Comparison of ENCODE assay signal across 9 cellular contexts in the genomic region with DNA sequence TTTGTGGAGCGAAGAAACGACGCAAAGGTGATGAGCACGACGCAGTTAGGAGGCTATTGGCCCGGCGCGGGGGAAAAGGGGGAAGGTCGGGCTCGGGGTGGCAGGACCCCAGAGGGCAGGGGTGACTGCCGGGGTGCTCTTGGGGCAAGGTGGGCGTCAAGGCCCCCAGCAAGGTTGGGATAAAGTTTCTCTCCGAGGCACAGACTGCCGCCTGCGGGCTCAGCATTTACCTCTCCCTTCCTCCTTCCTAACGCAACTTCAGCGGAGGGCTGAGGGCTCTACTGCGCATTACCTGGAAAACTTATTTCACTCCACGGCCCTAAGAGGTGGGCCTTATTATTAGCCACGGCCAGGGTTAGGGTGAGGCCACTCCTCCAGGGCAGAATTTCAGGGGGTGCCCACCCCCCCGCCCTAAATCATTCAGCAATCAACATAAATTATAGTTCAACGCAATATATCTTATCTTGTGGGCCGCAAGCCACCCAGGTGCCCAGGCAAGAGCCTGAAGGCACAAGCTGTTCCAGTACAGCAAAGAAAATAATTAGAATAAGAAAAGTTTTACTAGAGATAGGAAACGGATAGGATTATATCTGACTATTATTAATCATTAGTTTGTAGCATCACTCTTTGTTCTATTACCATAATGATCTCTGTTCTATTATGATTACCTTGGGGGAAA. TPM values are rescaled to one million over a fixed set of nuclear protein-coding genes. Genes with fewer than 3 reads are reported as not detected.
DNase-seq lines count a peak whose midpoint lies in the region; ATAC-seq, FAIRE-seq and TF ChIP-seq lines count a peak whose summit lies in the region.
"Not testable (repeated sequence)": the region's sequence is repeated elsewhere in the genome, so short reads cannot be mapped to it uniquely, and the experiment has no call there.
"Had no signal": no experiment of that assay in that cellular context is flagged by ENCODE, and none has a peak within 500 bp of the region (broad histone marks: within the 10 kb centered on the region; RNA-seq: fewer than 3 reads in every experiment).

No MANE protein-coding gene starts in this region.

- POLR2A ChIA-PET in SK-N-SH (lab: Yijun Ruan, JAX): not testable (repeated sequence)

- H2AFZ ChIP-seq in SK-N-SH (ENCODE audit: low read depth); hepatocyte: not testable (repeated sequence)

- 90% methylated on average over 20 of the region's 24 CpGs for WGBS in SK-N-SH (ENCODE audit: low lambda C conversion rate)
- 94% methylated on average over 20 of the region's 24 CpGs for WGBS in hepatocyte (ENCODE audit: low lambda C conversion rate, missing lambda C conversion rate)
- WGBS in small intestine, 3 donors: 33 to 67% (median 56%) methylated on average over 8 to 16 of the region's 24 CpGs

- peak overlapping the region; percentile 43 for H3K27ac Mint-ChIP-seq in dendritic cell treated with granulocyte-macrophage colony-stimulating factor and Interleukin-4, amounts not matched to agents 40 ng/mL and 50 ng/mL, for 4 days
- H3K27ac Mint-ChIP-seq in natural killer cell: not testable (repeated sequence)

- not testable (repeated sequence) for H3K27me3 ChIP-seq in SK-N-SH (ENCODE audit: insufficient read depth); hepatocyte; small intestine (ENCODE audit: control insufficient read depth in 2 of 2, insufficient read depth in 2 of 2, low read length in 2 of 2)

- not testable (repeated sequence) for H3K9me3 ChIP-seq in ES-I3 (ENCODE audit: control insufficient read depth, insufficient read depth, low read length); SK-N-SH; hepatocyte (ENCODE audit: low read depth); small intestine (ENCODE audit: control insufficient read depth, low read depth)

- H3K27me3 Mint-ChIP-seq in dendritic cell treated with granulocyte-macrophage colony-stimulating factor and Interleukin-4, amounts not matched to agents 40 ng/mL and 50 ng/mL, for 4 days; natural killer cell (ENCODE audit: low read depth in 2 of 2): not testable (repeated sequence)

- not testable (repeated sequence) for H3K4me1 Mint-ChIP-seq in dendritic cell treated with granulocyte-macrophage colony-stimulating factor and Interleukin-4, amounts not matched to agents 40 ng/mL and 50 ng/mL, for 4 days (ENCODE audit: low read depth); natural killer cell

- H3K4me3 ChIP-seq in SK-N-SH (ENCODE audit: low read depth in 2 of 2, low read length in 1 of 2): peak overlapping the region in 1 of 2 experiments; percentile 28; a peak in 2 of 4 replicates
- H3K4me3 ChIP-seq in hepatocyte: not testable (repeated sequence)
- H3K4me3 ChIP-seq in small intestine (ENCODE audit: low read depth in 1 of 2, low read length in 2 of 2): peak overlapping the region in 1 of 2 donors; percentile 2

- not testable (repeated sequence) for DNase-seq in SK-N-SH
- DNase-seq in activated naive CD4-positive, alpha-beta T cell treated with Interleukin-2 at 50 U/mL for 16 hours: peak; percentile 31
- peak; percentile 5 for DNase-seq in hepatocyte (ENCODE audit: low spot score)
- DNase-seq in natural killer cell: peak; percentile 15
- DNase-seq in small intestine: peak; percentile 32

- not testable (repeated sequence) for H3K36me3 ChIP-seq in ES-I3 (ENCODE audit: insufficient read depth, low read length); SK-N-SH (replicated peaks in 1 of 2; ENCODE audit: control insufficient read depth in 1 of 2, insufficient read depth in 2 of 2, low read length in 1 of 2); hepatocyte (replicated peaks; ENCODE audit: insufficient read depth, low read depth); small intestine (ENCODE audit: control insufficient read depth in 2 of 2, insufficient read depth in 2 of 2, low read length in 2 of 2)

- intact Hi-C loops in dendritic cell treated with granulocyte-macrophage colony-stimulating factor and Interleukin-4, amounts not matched to agents 40 ng/mL and 50 ng/mL, for 4 days (cut with micrococcal nuclease); natural killer cell (cut with micrococcal nuclease): not testable (repeated sequence)

- peak overlapping the region; percentile 51 for H3K9ac ChIP-seq in ES-I3 (ENCODE audit: low read depth, low read length)
- peak overlapping the region; percentile 20; the same call in 1 of the 2 replicates for H3K9ac ChIP-seq in SK-N-SH

- peak overlapping the region; percentile 45; the same call in 1 of the 2 replicates for H3K4me2 ChIP-seq in SK-N-SH
- not testable (repeated sequence) for H3K4me2 ChIP-seq in hepatocyte

- TF ChIP-seq CTCF in SK-N-SH (IDR thresholded peaks at IDR 0.05); hepatocyte (IDR thresholded peaks at IDR 0.05; ENCODE audit: poor library complexity); natural killer cell (IDR thresholded peaks at IDR 0.05): not testable (repeated sequence)

- CTCF ChIA-PET in SK-N-SH (lab: Yijun Ruan, JAX): not testable (repeated sequence)

- FAIRE-seq in small intestine (lab: Jason Lieb, UNC): not testable (repeated sequence)

- H3K27ac ChIP-seq in SK-N-SH (ENCODE audit: low read depth in 2 of 2, low read length in 1 of 2): peak overlapping the region in 1 of 2 experiments; percentile 70; a peak in 2 of 4 replicates
- H3K27ac ChIP-seq in hepatocyte: not testable (repeated sequence)
- H3K27ac ChIP-seq in small intestine (ENCODE audit: low read depth in 1 of 2, low read length in 1 of 2): peak overlapping the region in 1 of 2 donors; percentile 30

- not testable (repeated sequence) for H4K20me1 ChIP-seq in SK-N-SH (ENCODE audit: insufficient read depth); hepatocyte (ENCODE audit: insufficient read depth, poor library complexity, severe bottlenecking)

- H3F3A ChIP-seq in SK-N-SH (replicated peaks; ENCODE audit: insufficient read depth): not testable (repeated sequence)

- TF ChIP-seq RAD21 in SK-N-SH (IDR thresholded peaks at IDR 0.05; ENCODE audit: low read length): not testable (repeated sequence)

- not testable (repeated sequence) for H3K9me3 Mint-ChIP-seq in dendritic cell treated with granulocyte-macrophage colony-stimulating factor and Interleukin-4, amounts not matched to agents 40 ng/mL and 50 ng/mL, for 4 days; natural killer cell

- H3K4me1 ChIP-seq in ES-I3 (ENCODE audit: insufficient read depth, low read length); SK-N-SH (ENCODE audit: control insufficient read depth in 1 of 2, insufficient read depth in 2 of 2, low read depth in 1 of 2, low read length in 1 of 2); hepatocyte (ENCODE audit: insufficient read depth); small intestine (ENCODE audit: control insufficient read depth in 2 of 2, insufficient read depth in 1 of 2, low read depth in 1 of 2, low read length in 1 of 2): not testable (repeated sequence)

- H3K9me2 ChIP-seq in SK-N-SH; hepatocyte (replicated peaks; ENCODE audit: insufficient read depth): not testable (repeated sequence)

- not testable (repeated sequence) for TF ChIP-seq EP300 in SK-N-SH (IDR thresholded peaks at IDR 0.05; ENCODE audit: borderline replicate concordance in 1 of 2, low read depth in 1 of 2, low read length in 1 of 2)

- H3K4me3 Mint-ChIP-seq in dendritic cell treated with granulocyte-macrophage colony-stimulating factor and Interleukin-4, amounts not matched to agents 40 ng/mL and 50 ng/mL, for 4 days: peak overlapping the region; percentile 17
- H3K4me3 Mint-ChIP-seq in natural killer cell: not testable (repeated sequence)

- not testable (repeated sequence) for H3K79me2 ChIP-seq in SK-N-SH (ENCODE audit: insufficient read depth); hepatocyte

- not testable (repeated sequence) for ATAC-seq in natural killer cell

- H3K36me3 Mint-ChIP-seq in dendritic cell treated with granulocyte-macrophage colony-stimulating factor and Interleukin-4, amounts not matched to agents 40 ng/mL and 50 ng/mL, for 4 days (ENCODE audit: low read depth); natural killer cell: not testable (repeated sequence)

RNA-seq across cellular contexts. Expression of gene RNU2-1, which starts 1.6 kb away (rescaled TPM):
- polyA plus RNA-seq in SK-N-SH (2012; rRNA removed): not detected in 2 replicates
- polyA plus RNA-seq in SK-N-SH (2012; cell fraction: cytosol; rRNA removed): not detected in 2 replicates
- polyA plus RNA-seq in SK-N-SH (2012; cell fraction: nucleus; rRNA removed): not detected in 2 replicates
- total RNA-seq in hepatocyte: not detected in 2 replicates
- 2.9 TPM in 1 of 2 replicates, not detected in the other for polyA plus RNA-seq in hepatocyte
- 1,000 to 10,000 TPM; 3,690 to 5,833 (median 5,267) TPM for total RNA-seq in natural killer cell
- polyA plus RNA-seq in small intestine: not detected
- total RNA-seq: glomerular endothelial cell, SJSA1 had no signal

RNA-seq across cellular contexts. Expression of gene CCDC200, which starts 3.7 kb away (rescaled TPM):
- not detected in 2 replicates for polyA plus RNA-seq in SK-N-SH (2012; rRNA removed)
- polyA plus RNA-seq in SK-N-SH (2012; cell fraction: cytosol; rRNA removed): 0.07 TPM in 1 of 2 replicates, not detected in the other
- 0.14 and 0.15 TPM in 2 replicates for polyA plus RNA-seq in SK-N-SH (2012; cell fraction: nucleus; rRNA removed)
- not detected in 2 replicates for total RNA-seq in hepatocyte
- 2.8 and 3.2 TPM in 2 replicates for polyA plus RNA-seq in hepatocyte
- total RNA-seq in natural killer cell: 1 to 10 TPM in 1 of 3 donors, under 1 TPM in 1, not detected in 1; 0.64 to 1.5 TPM
- polyA plus RNA-seq in small intestine: not detected
- total RNA-seq: SJSA1 had no signal

RNA-seq across cellular contexts. Expression of gene TMEM106A, which starts 20.5 kb away (rescaled TPM):
- 0.03 and 0.12 TPM in 2 replicates for polyA plus RNA-seq in SK-N-SH (2012; rRNA removed)
- 0.01 TPM in 1 of 2 replicates, not detected in the other for polyA plus RNA-seq in SK-N-SH (2012; cell fraction: cytosol; rRNA removed)
- 0.32 and 0.42 TPM in 2 replicates for polyA plus RNA-seq in SK-N-SH (2012; cell fraction: nucleus; rRNA removed)
- 6.7 and 11.4 TPM in 2 replicates for total RNA-seq in hepatocyte
- polyA plus RNA-seq in hepatocyte: 7.2 and 8.4 TPM in 2 replicates
- total RNA-seq in natural killer cell: 10 to 100 TPM; 22.0 to 27.4 (median 22.4) TPM
- polyA plus RNA-seq in small intestine: 1 to 10 TPM in 2 of 3 donors, under 1 TPM in 1; 0.22 to 5.9 (median 1.6) TPM
